Comparison of ENCODE assay signal across 1 cellular context in the genomic region with DNA sequence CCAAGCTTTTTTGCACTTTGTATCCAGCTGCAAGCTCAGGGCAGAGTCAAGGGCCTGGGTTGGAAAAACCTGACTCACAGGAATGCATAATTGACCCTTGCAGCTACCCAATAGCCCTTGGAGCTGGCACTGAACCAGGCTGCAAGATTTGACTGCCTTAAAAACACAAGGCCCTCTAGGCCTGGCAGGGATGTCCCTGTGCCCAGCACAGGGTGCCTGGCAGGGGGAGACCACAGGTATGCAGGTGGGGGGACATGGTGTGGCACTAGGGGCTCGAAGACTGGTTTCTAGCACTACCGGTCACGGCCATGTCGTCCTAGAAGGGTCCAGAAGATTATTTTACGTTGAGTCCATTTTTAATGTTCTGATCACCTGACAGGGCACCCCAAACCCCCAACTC.
TF ChIP-seq lines count a peak whose summit lies in the region.

No MANE protein-coding gene starts in this region.

TF ChIP-seq in endothelial cell of umbilical vein, 7 proteins besides CTCF, POLR2A, EP300 and RAD21:
- TF ChIP-seq MAX (IDR thresholded peaks at IDR 0.05; ENCODE audit: insufficient read depth, insufficient read length) (no peak), JUN (IDR thresholded peaks at IDR 0.05; ENCODE audit: borderline replicate concordance, insufficient read depth, insufficient read length, low read depth) (no peak), MYC (IDR thresholded peaks at IDR 0.05; ENCODE audit: low read depth, low read length) (no peak), FOS (IDR thresholded peaks at IDR 0.05; ENCODE audit: borderline replicate concordance, insufficient read depth, low read length) (no peak), POLR2AphosphoS5 (IDR thresholded peaks at IDR 0.05; ENCODE audit: insufficient read depth, low read depth, low read length) (no peak), GATA2 (IDR thresholded peaks at IDR 0.05; ENCODE audit: insufficient read depth, insufficient read length, low read depth, low read length) (no peak), EZH2 (IDR thresholded peaks at IDR 0.05; ENCODE audit: borderline replicate concordance, low read depth, low read length, severe bottlenecking) (no peak)
